ENCODE assay signal across 12 cellular contexts in genomic region chr12:123142518-123142840, GRCh38. TPM values are rescaled to one million over a fixed set of nuclear protein-coding genes. Genes with fewer than 3 reads are reported as not detected.
DNase-seq lines count a peak whose midpoint lies in the region; ATAC-seq and TF ChIP-seq lines count a peak whose summit lies in the region.
"Had no signal": no experiment of that assay in that cellular context is flagged by ENCODE, and none has a peak within 500 bp of the region (broad histone marks: within the 10 kb centered on the region; RNA-seq: fewer than 3 reads in every experiment).

No MANE protein-coding gene starts in this region.

- peaks cover 31% of the 10 kb centered on the region for H3K4me1 ChIP-seq in DND-41 (ENCODE audit: insufficient read depth, low read length)
- H3K4me1 ChIP-seq in left lung = peaks cover 33 to 56% of the 10 kb centered on the region in 2 donors
- peaks cover 27% of the 10 kb centered on the region for H3K4me1 ChIP-seq in smooth muscle cell (ENCODE audit: low read depth)
- no peaks in the 10 kb centered on the region for H3K4me1 ChIP-seq in aorta (ENCODE audit: control insufficient read depth in 1 of 2, insufficient read depth in 2 of 2, low read length in 2 of 2)

- no peak for TF ChIP-seq CTCF in DND-41 (IDR thresholded peaks at IDR 0.05; ENCODE audit: borderline replicate concordance, extremely low read depth, low read length, poor library complexity, severe bottlenecking)
- TF ChIP-seq CTCF in left lung (IDR thresholded peaks at IDR 0.05) = no peak
- no peak for TF ChIP-seq CTCF in smooth muscle cell (IDR thresholded peaks at IDR 0.05; ENCODE audit: borderline replicate concordance, insufficient read depth, poor library complexity, severe bottlenecking)

- WGBS in smooth muscle cell (ENCODE audit: low lambda C conversion rate) = 59% methylated on average over 5 of the region's 5 CpGs
- WGBS in aorta, 2 donors = 90% methylated on average over 5 of the region's 5 CpGs

- H3K27me3 ChIP-seq in DND-41 (ENCODE audit: insufficient read depth, low read length, poor library complexity) (peaks cover 9% of the 10 kb centered on the region), left lung (no peaks in the 10 kb centered on the region), smooth muscle cell (ENCODE audit: low read depth) (no peaks in the 10 kb centered on the region), aorta (ENCODE audit: control insufficient read depth in 1 of 2, insufficient read depth in 2 of 2, low read length in 1 of 2) (no peaks in the 10 kb centered on the region)

- H3K9me3 ChIP-seq in DND-41 (ENCODE audit: insufficient read depth, low read length, severe bottlenecking) = no peaks in the 10 kb centered on the region
- H3K9me3 ChIP-seq in left lung = no peaks in the 10 kb centered on the region
- no peaks in the 10 kb centered on the region for H3K9me3 ChIP-seq in smooth muscle cell (replicated peaks; ENCODE audit: low read depth)
- no peaks in the 10 kb centered on the region for H3K9me3 ChIP-seq in aorta (ENCODE audit: control insufficient read depth, low read length)

- peak; percentile 48; the same call in 2 of the 3 replicates for ATAC-seq in DND-41 (ENCODE audit: insufficient read depth, low read depth)
- no peak for ATAC-seq in left lung
- no peak for ATAC-seq in aorta (ENCODE audit: low FRiP score)
- ATAC-seq in HG03432 (IDR thresholded peaks at IDR 0.05; ENCODE audit: unreplicated experiment) = no peak
- ATAC-seq: stimulated activated effector memory CD8-positive, alpha-beta T cell treated with anti-CD3 and anti-CD28 coated beads, Interleukin-12 subunit alpha, Interleukin-12 subunit beta, amount 100 ng/mL, for 72 hours had no signal

- no peak overlapping the region for H3K9ac ChIP-seq in DND-41 (ENCODE audit: low read depth, low read length)
- no peak overlapping the region for H3K9ac ChIP-seq in smooth muscle cell (ENCODE audit: low read depth)

- no peak overlapping the region for H2AFZ ChIP-seq in DND-41 (ENCODE audit: low read depth, low read length)
- H2AFZ ChIP-seq in smooth muscle cell (ENCODE audit: low read depth) = no peak overlapping the region

- H3K36me3 ChIP-seq in DND-41 (ENCODE audit: insufficient read depth, low read length) (no peaks in the 10 kb centered on the region), left lung (no peaks in the 10 kb centered on the region), smooth muscle cell (ENCODE audit: low read depth) (no peaks in the 10 kb centered on the region), aorta (ENCODE audit: control insufficient read depth in 1 of 2, insufficient read depth in 2 of 2, low read length in 1 of 2) (no peaks in the 10 kb centered on the region)

- H3K4me2 ChIP-seq in DND-41 (ENCODE audit: insufficient read depth, low read length) (no peak overlapping the region; the same call in 1 of the 2 replicates), smooth muscle cell (peak overlapping the region; percentile 73)

- H4K20me1 ChIP-seq in DND-41 (ENCODE audit: insufficient read depth, low read length) (no peaks in the 10 kb centered on the region), smooth muscle cell (ENCODE audit: low read depth) (peaks cover 10% of the 10 kb centered on the region)

- intact Hi-C loops in left lung (cut with DNase I) (no loop called here), aorta (cut with DNase I) (no loop called here)

- H3K4me3 ChIP-seq in DND-41 (ENCODE audit: low read depth in 1 of 2, low read length in 2 of 2) = no peak overlapping the region
- no peak overlapping the region for H3K4me3 ChIP-seq in left lung
- no peak overlapping the region for H3K4me3 ChIP-seq in smooth muscle cell
- no peak overlapping the region for H3K4me3 ChIP-seq in aorta (ENCODE audit: low read length in 2 of 2)

- peaks cover 23% of the 10 kb centered on the region for H3F3A ChIP-seq in smooth muscle cell (ENCODE audit: low read depth)

- H3K27ac ChIP-seq in DND-41 (ENCODE audit: low read length) = peak overlapping the region; percentile 52; the same call in 1 of the 2 replicates
- H3K27ac ChIP-seq in left lung = peak overlapping the region; percentile 76 to 86
- peak overlapping the region; percentile 11 for H3K27ac ChIP-seq in smooth muscle cell (ENCODE audit: low read depth)
- no peak overlapping the region for H3K27ac ChIP-seq in aorta (ENCODE audit: low read depth in 1 of 2, low read length in 2 of 2)
- H3K27ac ChIP-seq: HL-60 had no signal

- DNase-seq in DND-41 (no peak), RPMI7951 (ENCODE audit: low read depth) (peak; percentile 71), left lung (no peak), smooth muscle cell (lab: John Stamatoyannopoulos, UW; ENCODE audit: unreplicated experiment) (no peak), aorta (no peak), NCI-H1092 treated with DMSO at 0.1 percent for 48 hours (lab: John Stamatoyannopoulos, UW) (no peak)
- no peak for DNase-seq in activated CD4-positive, alpha-beta T cell treated with anti-CD3 and anti-CD28 coated beads for 4 hours
- DNase-seq: activated naive CD4-positive, alpha-beta T cell treated with anti-CD3 and anti-CD28 coated beads, Interleukin-2, amount 10 ng/mL, durations not matched to agents 7 days and 5 days; stimulated activated CD4-positive, alpha-beta T cell treated with anti-CD3 and anti-CD28 coated beads, Interleukin-1b, Interleukin-23, amount 100 ng/mL, for 48 hours had no signal

- H3K79me2 ChIP-seq in DND-41 (ENCODE audit: insufficient read depth, low read length) (peaks cover 16% of the 10 kb centered on the region), smooth muscle cell (ENCODE audit: low read depth) (peaks cover 43% of the 10 kb centered on the region)

RNA-seq across cellular contexts. Expression of gene PITPNM2, which starts 8.4 kb away (rescaled TPM):
- total RNA-seq in RPMI7951 (2014; rRNA removed; shearing (Covaris generic)) = 2.6 and 2.8 TPM in 2 replicates
- total RNA-seq in left lung = 10 to 100 TPM; 22.8 to 30.8 TPM
- total RNA-seq in smooth muscle cell = 1.3 TPM in 2 replicates
- 1.7 and 2.0 TPM in 2 replicates for polyA plus RNA-seq in smooth muscle cell
- total RNA-seq in aorta = 10 to 100 TPM; 18.1 to 32.4 TPM
- 1 to 10 TPM; 1.1 to 5.3 TPM for polyA plus RNA-seq in aorta

Comparison
In these comparisons a context has a peak if more than half of its experiments do, and no peak if none do; other contexts are left out.
1. H3K27ac ChIP-seq: peak in DND-41 (single experiment), left lung (2 of 2) and smooth muscle cell (single experiment); none in aorta (0 of 2).